Comparison of ENCODE assay signal across 8 cellular contexts in the genomic region with DNA sequence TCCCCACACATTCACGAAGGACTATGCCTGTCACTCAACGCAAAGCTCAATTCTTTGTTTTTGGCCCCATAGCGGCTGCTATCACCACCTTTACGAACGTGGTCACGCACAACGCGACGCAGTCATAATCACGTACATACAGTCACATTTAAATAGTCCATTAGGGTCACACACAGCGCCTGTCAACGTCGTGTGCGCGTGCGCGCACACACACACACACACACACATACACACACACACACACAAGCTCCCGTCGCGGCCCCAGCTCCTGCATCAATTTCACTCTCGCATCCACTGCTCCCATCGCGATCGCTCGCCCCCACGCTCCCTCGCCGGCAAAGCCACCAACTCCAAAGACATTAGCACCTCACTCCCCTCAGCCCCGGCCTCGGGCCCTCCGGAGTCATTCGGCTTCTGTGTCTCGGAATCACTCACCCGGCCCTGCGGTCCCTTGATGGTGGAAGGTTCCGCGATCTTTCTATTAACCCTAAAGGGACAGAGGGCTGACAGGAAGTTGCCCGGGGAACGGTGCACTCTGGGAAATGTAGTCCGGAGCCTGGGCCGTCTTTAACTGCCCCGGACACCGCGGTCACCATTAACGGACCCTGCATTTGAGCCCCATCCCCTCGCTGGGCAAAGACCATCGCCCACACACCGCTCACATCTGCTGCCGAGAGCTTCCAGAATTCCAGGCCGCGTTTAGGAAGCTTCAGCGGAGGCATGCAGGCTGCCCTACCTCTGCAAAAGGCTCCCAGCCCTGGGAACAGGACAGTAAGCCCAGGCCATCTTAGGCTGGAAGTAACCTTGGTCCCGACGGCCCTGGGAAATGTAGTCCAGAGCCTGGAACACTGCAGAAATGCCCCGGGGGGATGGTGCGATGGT. TPM values are rescaled to one million over a fixed set of nuclear protein-coding genes. Genes with fewer than 3 reads are reported as not detected.
DNase-seq lines count a peak whose midpoint lies in the region; ATAC-seq and TF ChIP-seq lines count a peak whose summit lies in the region.

A gene (minus strand): TSS at position 486 of the 882 bp plus-strand sequence. CDS start 12,768 bp downstream, outside the sequence.

- CTCF ChIA-PET in SK-N-SH (lab: Yijun Ruan, JAX), result interaction anchor here (1.5 kb wide), 1 partner anchor 12 kb away, joined by 5 read pairs; a partner anchor contains a TSS

- WGBS in SK-N-SH (ENCODE audit: low lambda C conversion rate), result 3% methylated on average over 53 of the region's 56 CpGs
- 0 to 1% methylated on average over 40 to 55 of the region's 56 CpGs for WGBS in testis, 2 donors

- peaks cover 47 to 50% of the 10 kb centered on the region in 2 donors for H3K36me3 Mint-ChIP-seq in activated naive CD4-positive, alpha-beta T cell treated with anti-CD3 and anti-CD28 coated beads, Interleukin-2, amount 50 U/mL, for 72 hours
- H3K36me3 Mint-ChIP-seq in glutamatergic neuron (ENCODE audit: unreplicated experiment), result peaks cover 21% of the 10 kb centered on the region

- H3K4me1 ChIP-seq in DND-41 (ENCODE audit: insufficient read depth, low read length) (peaks cover 25% of the 10 kb centered on the region), SK-N-SH (ENCODE audit: control insufficient read depth in 1 of 2, insufficient read depth in 2 of 2, low read depth in 1 of 2, low read length in 1 of 2) (peaks cover 0 to 5% of the 10 kb centered on the region in 2 experiments; a peak in 1 of 4 replicates), osteoblast (ENCODE audit: insufficient read depth, low read length) (peaks cover 12% of the 10 kb centered on the region), testis (peaks cover 6% of the 10 kb centered on the region)

- H4K20me1 ChIP-seq in DND-41 (ENCODE audit: insufficient read depth, low read length), result no peaks in the 10 kb centered on the region
- H4K20me1 ChIP-seq in SK-N-SH (ENCODE audit: insufficient read depth), result no peaks in the 10 kb centered on the region
- no peaks in the 10 kb centered on the region for H4K20me1 ChIP-seq in osteoblast (ENCODE audit: insufficient read depth, low read length)

- no peak within 1 kb of the TSS for H3K27ac Mint-ChIP-seq in activated naive CD4-positive, alpha-beta T cell treated with anti-CD3 and anti-CD28 coated beads, Interleukin-2, amount 50 U/mL, for 72 hours
- no peak within 1 kb of the TSS for H3K27ac Mint-ChIP-seq in glutamatergic neuron (ENCODE audit: unreplicated experiment)

- intact Hi-C loops in testis (cut with DNase I; ENCODE audit: low total_unique reads), result no loop called here

- TF ChIP-seq RAD21 in SK-N-SH (IDR thresholded peaks at IDR 0.05; ENCODE audit: low read length), result no peak

- H3K4me1 Mint-ChIP-seq in glutamatergic neuron (ENCODE audit: low read depth, unreplicated experiment), result peaks cover 1% of the 10 kb centered on the region

- H3K9me2 ChIP-seq in SK-N-SH, result no peaks in the 10 kb centered on the region

- H3K4me3 Mint-ChIP-seq in glutamatergic neuron (ENCODE audit: unreplicated experiment), result no peak within 1 kb of the TSS

- peaks cover 8 to 34% of the 10 kb centered on the region in 2 donors for H3K9me3 Mint-ChIP-seq in activated naive CD4-positive, alpha-beta T cell treated with anti-CD3 and anti-CD28 coated beads, Interleukin-2, amount 50 U/mL, for 72 hours
- peaks cover 3% of the 10 kb centered on the region for H3K9me3 Mint-ChIP-seq in glutamatergic neuron (ENCODE audit: unreplicated experiment)

- H3K9ac ChIP-seq in DND-41 (ENCODE audit: low read depth, low read length) (peak within 1 kb of the TSS; percentile 71), SK-N-SH (peak within 1 kb of the TSS; percentile 79)

- DNase-seq in DND-41 (peak; percentile 86), LHCN-M2 (ENCODE audit: low read depth) (peak; percentile 92), SK-N-SH (peak; percentile 86), glutamatergic neuron (peak; percentile 89), osteoblast (ENCODE audit: insufficient read length, low spot score, missing footprints) (peak; percentile 92), testis (peak; percentile 96)
- DNase-seq in activated naive CD4-positive, alpha-beta T cell treated with anti-CD3 and anti-CD28 coated beads, Interleukin-2, amount 50 U/mL, for 72 hours (ENCODE audit: low spot score in 2 of 2), result peak; percentile 77 to 85

- POLR2A ChIA-PET in SK-N-SH (lab: Yijun Ruan, JAX), result interaction anchor here (0.5 to 2.8 kb wide), 7 partner anchors 11 to 349 kb away, joined by 3 to 67 read pairs (median 4); a partner anchor contains a TSS

- peak in 1 of 2 experiments; percentile 28; a peak in 1 of 4 replicates for TF ChIP-seq EP300 in SK-N-SH (IDR thresholded peaks at IDR 0.05; ENCODE audit: borderline replicate concordance in 1 of 2, low read depth in 1 of 2, low read length in 1 of 2)

- ATAC-seq in DND-41 (ENCODE audit: insufficient read depth, low read depth) (peak; percentile 93), GM21737 (IDR thresholded peaks at IDR 0.05; ENCODE audit: unreplicated experiment) (peak; percentile 88)
- peak; percentile 97 to 98 for ATAC-seq in activated naive CD4-positive, alpha-beta T cell treated with anti-CD3 and anti-CD28 coated beads, Interleukin-2, amount 50 U/mL, for 72 hours

- H3K4me3 ChIP-seq in DND-41 (ENCODE audit: low read depth in 1 of 2, low read length in 2 of 2), result peak within 1 kb of the TSS; percentile 45 to 79; a peak in 3 of 4 replicates
- H3K4me3 ChIP-seq in SK-N-SH (ENCODE audit: low read depth in 2 of 2, low read length in 1 of 2), result peak within 1 kb of the TSS; percentile 57 to 76
- H3K4me3 ChIP-seq in osteoblast (ENCODE audit: insufficient read depth, low read length), result peak within 1 kb of the TSS; percentile 88
- H3K4me3 ChIP-seq in testis, result peak within 1 kb of the TSS; percentile 74 to 75

- H3K27ac ChIP-seq in DND-41 (ENCODE audit: low read length) (peak within 1 kb of the TSS; percentile 86), SK-N-SH (ENCODE audit: low read depth in 2 of 2, low read length in 1 of 2) (peak within 1 kb of the TSS; percentile 71 to 98), osteoblast (ENCODE audit: low read depth, low read length) (peak within 1 kb of the TSS; percentile 84), testis (peak within 1 kb of the TSS; percentile 69 to 86)

- H3K27me3 ChIP-seq in DND-41 (ENCODE audit: insufficient read depth, low read length, poor library complexity), result no peaks in the 10 kb centered on the region
- H3K27me3 ChIP-seq in SK-N-SH (ENCODE audit: insufficient read depth), result no peaks in the 10 kb centered on the region
- no peaks in the 10 kb centered on the region for H3K27me3 ChIP-seq in osteoblast (ENCODE audit: insufficient read depth, low read length)
- H3K27me3 ChIP-seq in testis, result no peaks in the 10 kb centered on the region

- H3K9me3 ChIP-seq in DND-41 (ENCODE audit: insufficient read depth, low read length, severe bottlenecking) (peaks cover 29% of the 10 kb centered on the region), SK-N-SH (peaks cover 10% of the 10 kb centered on the region; the same call in 1 of the 2 replicates), osteoblast (ENCODE audit: low read depth, low read length) (no peaks in the 10 kb centered on the region), testis (no peaks in the 10 kb centered on the region)

- no peaks in the 10 kb centered on the region for H3K27me3 Mint-ChIP-seq in glutamatergic neuron (ENCODE audit: unreplicated experiment)

- H3F3A ChIP-seq in SK-N-SH (replicated peaks; ENCODE audit: insufficient read depth), result no peaks in the 10 kb centered on the region

- no peak for TF ChIP-seq POLR2A in testis (IDR thresholded peaks at IDR 0.05)

- TF ChIP-seq CTCF in DND-41 (IDR thresholded peaks at IDR 0.05; ENCODE audit: borderline replicate concordance, extremely low read depth, low read length, poor library complexity, severe bottlenecking) (no peak), SK-N-SH (IDR thresholded peaks at IDR 0.05) (no peak), glutamatergic neuron (IDR thresholded peaks at IDR 0.05; ENCODE audit: partially characterized antibody, unreplicated experiment) (no peak), osteoblast (IDR thresholded peaks at IDR 0.05; ENCODE audit: extremely low read depth, low read depth, low read length) (no peak), testis (IDR thresholded peaks at IDR 0.05) (no peak)

- H3K36me3 ChIP-seq in DND-41 (ENCODE audit: insufficient read depth, low read length) (peaks cover 29% of the 10 kb centered on the region), SK-N-SH (replicated peaks in 1 of 2; ENCODE audit: control insufficient read depth in 1 of 2, insufficient read depth in 2 of 2, low read length in 1 of 2) (peaks cover 6 to 34% of the 10 kb centered on the region in 2 experiments), osteoblast (ENCODE audit: insufficient read depth, low read length) (peaks cover 6% of the 10 kb centered on the region), testis (ENCODE audit: low read depth, missing control alignments) (no peaks in the 10 kb centered on the region)

- H3K4me2 ChIP-seq in DND-41 (ENCODE audit: insufficient read depth, low read length) (peak within 1 kb of the TSS; percentile 82), SK-N-SH (peak within 1 kb of the TSS; percentile 83), osteoblast (ENCODE audit: insufficient read depth, low read length) (peak within 1 kb of the TSS; percentile 97)

- H3K79me2 ChIP-seq in DND-41 (ENCODE audit: insufficient read depth, low read length) (peaks cover 64% of the 10 kb centered on the region), SK-N-SH (ENCODE audit: insufficient read depth) (peaks cover 40% of the 10 kb centered on the region), osteoblast (ENCODE audit: insufficient read depth, low read length) (peaks cover 39% of the 10 kb centered on the region)

- H2AFZ ChIP-seq in DND-41 (ENCODE audit: low read depth, low read length) (peak within 1 kb of the TSS; percentile 89), SK-N-SH (ENCODE audit: low read depth) (peak within 1 kb of the TSS; percentile 92), osteoblast (ENCODE audit: low read length) (peak within 1 kb of the TSS; percentile 99)

TF ChIP-seq in SK-N-SH, 30 proteins besides CTCF, POLR2A, EP300 and RAD21 (continues in another document):
- TF ChIP-seq RCOR1 (IDR thresholded peaks at IDR 0.05; ENCODE audit: low read length), result no peak; the same call in 1 of the 2 replicates
- TF ChIP-seq MXI1 (IDR thresholded peaks at IDR 0.05; ENCODE audit: low read depth, low read length), result peak; percentile 83
- peak; percentile 54 for TF ChIP-seq TAF1 (IDR thresholded peaks at IDR 0.05; ENCODE audit: borderline replicate concordance, low read depth, low read length)
- peak; percentile 87 for TF ChIP-seq ELF1 (IDR thresholded peaks at IDR 0.05)

RNA-seq across cellular contexts. Expression of the gene that starts here (rescaled TPM):
- total RNA-seq in LHCN-M2 (2014; rRNA removed) (6.3 and 8.3 TPM in 2 replicates), glutamatergic neuron (ENCODE audit: unreplicated experiment) (13.3 TPM), osteoblast (6.9 and 8.3 TPM in 2 replicates), testis (1 to 10 TPM; 7.4 to 9.3 TPM)
- polyA plus RNA-seq in LHCN-M2 (2012), result 2.8 TPM
- polyA plus RNA-seq in SK-N-SH (2012; rRNA removed) (2.2 and 3.1 TPM in 2 replicates), testis (ENCODE audit: insufficient read depth, low read depth, low replicate concordance) (16.9 TPM)
- 2.7 and 3.1 TPM in 2 replicates for polyA plus RNA-seq in SK-N-SH (2012; cell fraction: cytosol; rRNA removed)
- 1.2 and 2.0 TPM in 2 replicates for polyA plus RNA-seq in SK-N-SH (2012; cell fraction: nucleus; rRNA removed)
- total RNA-seq in activated naive CD4-positive, alpha-beta T cell treated with anti-CD3 and anti-CD28 coated beads, Interleukin-2, amount 50 U/mL, for 72 hours, result 1 to 10 TPM; 4.6 to 8.0 TPM

Comparison
In these comparisons a context has a peak if more than half of its experiments do, and no peak if none do; other contexts are left out.
1. Peak in every context shown above with its lines: DNase-seq, ATAC-seq, H3K4me3 ChIP-seq and H3K27ac ChIP-seq.